ENCODE assay signal across 1 cellular context in genomic region chr3:152857082-152857481, GRCh38.
TF ChIP-seq lines count a peak whose summit lies in the region.

No MANE protein-coding gene starts in this region.

TF ChIP-seq in HepG2, 621 proteins besides CTCF, POLR2A, EP300 and RAD21:
- no peak for TF ChIP-seq NR0B2 (CRISPR knock-in tag; IDR thresholded peaks at IDR 0.05)
- TF ChIP-seq ZMYM4 (CRISPR knock-in tag; IDR thresholded peaks at IDR 0.05), result no peak
- TF ChIP-seq ZNF30 (CRISPR knock-in tag; IDR thresholded peaks at IDR 0.05), result no peak
- TF ChIP-seq CSRNP2 (CRISPR knock-in tag; conservative IDR thresholded peaks at IDR 0.05; ENCODE audit: low read depth), result no peak
- no peak for TF ChIP-seq ZFP41 (CRISPR knock-in tag; IDR thresholded peaks at IDR 0.05; ENCODE audit: borderline replicate concordance)
- TF ChIP-seq NFRKB (IDR thresholded peaks at IDR 0.05), result no peak
- no peak for TF ChIP-seq ZNF354B (CRISPR knock-in tag; IDR thresholded peaks at IDR 0.05)
- no peak for TF ChIP-seq ZNF569 (CRISPR knock-in tag; IDR thresholded peaks at IDR 0.05; ENCODE audit: borderline replicate concordance)
- no peak for TF ChIP-seq NCOR1 (IDR thresholded peaks at IDR 0.05; ENCODE audit: borderline replicate concordance, low read length)
- no peak for TF ChIP-seq ZNF614 (CRISPR knock-in tag; IDR thresholded peaks at IDR 0.05; ENCODE audit: borderline replicate concordance)
- no peak for TF ChIP-seq ZNF570 (CRISPR knock-in tag; IDR thresholded peaks at IDR 0.05; ENCODE audit: borderline replicate concordance)
